ENCODE assay signal across 8 cellular contexts in genomic region chr6:157323924-157324276, GRCh38. TPM values are rescaled to one million over a fixed set of nuclear protein-coding genes. Genes with fewer than 3 reads are reported as not detected.
DNase-seq lines count a peak whose midpoint lies in the region; ATAC-seq and TF ChIP-seq lines count a peak whose summit lies in the region.

No MANE protein-coding gene starts in this region.

- H3K27me3 ChIP-seq in RWPE2 (ENCODE audit: insufficient read depth, poor library complexity, severe bottlenecking) (no peaks in the 10 kb centered on the region), mammary epithelial cell (ENCODE audit: insufficient read depth, low read length) (no peaks in the 10 kb centered on the region)

- peaks cover 14% of the 10 kb centered on the region for H3K79me2 ChIP-seq in mammary epithelial cell (ENCODE audit: insufficient read depth, low read length)

- WGBS in mammary epithelial cell (ENCODE audit: low coverage, missing lambda C conversion rate), result 0% methylated on average over 2 of the region's 21 CpGs

- peak overlapping the region; percentile 85 for H3K4me3 ChIP-seq in RWPE2 (ENCODE audit: severe bottlenecking)
- H3K4me3 ChIP-seq in mammary epithelial cell (replicated peaks in 1 of 3; ENCODE audit: insufficient read depth in 1 of 3, low read depth in 2 of 3, low read length in 3 of 3), result peak overlapping the region; percentile 60 to 83 (median 81)

- POLR2A ChIA-PET in GM10248 (lab: Yijun Ruan, JAX), result no interaction called here

- H3K27ac ChIP-seq in RWPE2 (ENCODE audit: poor library complexity, severe bottlenecking) (peak overlapping the region; percentile 62), mammary epithelial cell (ENCODE audit: insufficient read depth, low read depth, low read length) (peak overlapping the region; percentile 70)

- ATAC-seq in HG02642 (IDR thresholded peaks at IDR 0.05; ENCODE audit: poor library complexity, unreplicated experiment) (peak; percentile 32), RWPE2 (ENCODE audit: low read depth) (peak; percentile 56)

- peak overlapping the region; percentile 88 for H3K4me2 ChIP-seq in mammary epithelial cell (ENCODE audit: insufficient read depth, low read depth, low read length)

- H3K4me1 ChIP-seq in RWPE2 (ENCODE audit: insufficient read depth, poor library complexity, severe bottlenecking), result peaks cover 16% of the 10 kb centered on the region
- H3K4me1 ChIP-seq in mammary epithelial cell (ENCODE audit: insufficient read depth, low read length), result peaks cover 11% of the 10 kb centered on the region

- dilution Hi-C loops in mammary epithelial cell (cut with HindIII; ENCODE audit: low sequenced_read_pairs), result loop anchor here (10.0 kb wide), 1 partner anchor 51 kb away; no protein-coding TSS in a partner anchor

- peak overlapping the region; percentile 82 for H3K9ac ChIP-seq in mammary epithelial cell (ENCODE audit: insufficient read depth, low read length)

- DNase-seq in GM10248 (ENCODE audit: extremely low spot score) (peak; percentile 41), RWPE2 (ENCODE audit: low spot score) (peak; percentile 78), mammary epithelial cell (peak; percentile 80), iris pigment epithelial cell (ENCODE audit: low read depth) (peak; percentile 90), AML-193 (lab: John Stamatoyannopoulos, UW) (no peak), GDM1 (lab: John Stamatoyannopoulos, UW) (no peak)
- peak; percentile 53 for DNase-seq in stimulated activated CD4-positive, alpha-beta T cell treated with anti-CD3 and anti-CD28 coated beads, Interleukin-15, amount 100 ng/mL, for 24 hours

- no peaks in the 10 kb centered on the region for H4K20me1 ChIP-seq in mammary epithelial cell (ENCODE audit: insufficient read depth, low read length)

- H2AFZ ChIP-seq in mammary epithelial cell (ENCODE audit: low read depth, low read length), result peak overlapping the region; percentile 96

- in situ Hi-C loops in mammary epithelial cell (cut with MboI; ENCODE audit: low sequenced_read_pairs in 2 of 2), result loop anchor here (10.0 to 25.0 kb wide), 2 partner anchors 281 to 563 kb away; no protein-coding TSS in a partner anchor

- H3K36me3 ChIP-seq in RWPE2 (ENCODE audit: low read depth), result peaks cover 15% of the 10 kb centered on the region
- peaks cover 3% of the 10 kb centered on the region for H3K36me3 ChIP-seq in mammary epithelial cell (ENCODE audit: insufficient read depth, low read length)

- TF ChIP-seq CTCF in GM10248 (IDR thresholded peaks at IDR 0.05; ENCODE audit: control extremely low read depth, extremely low read depth, low read depth, missing control alignments), result peak; percentile 22
- TF ChIP-seq CTCF in RWPE2 (IDR thresholded peaks at IDR 0.05; ENCODE audit: poor library complexity, severe bottlenecking), result peak; percentile 20
- TF ChIP-seq CTCF in mammary epithelial cell (conservative IDR thresholded peaks at IDR 0.05 in 1 of 2, IDR thresholded peaks at IDR 0.05 in 1 of 2; ENCODE audit: extremely low read depth in 1 of 2, insufficient read depth in 1 of 2, low read depth in 1 of 2, low read length in 2 of 2), result peak in 1 of 2 donors; percentile 14

- CTCF ChIA-PET in GM10248 (lab: Yijun Ruan, JAX) (interaction anchor here (0.9 to 5.0 kb wide), 9 partner anchors 9 to 344 kb away, joined by 3 to 32 read pairs (median 4); no protein-coding TSS in a partner anchor), mammary epithelial cell (lab: Charles Lee; ENCODE audit: low non-redundant PET) (interaction anchor here (1.5 kb wide), 1 partner anchor 9 kb away, joined by 7 read pairs; no protein-coding TSS in a partner anchor)

- H3K9me3 ChIP-seq in RWPE2 (ENCODE audit: severe bottlenecking) (no peaks in the 10 kb centered on the region), mammary epithelial cell (replicated peaks; ENCODE audit: insufficient read depth, low read length) (no peaks in the 10 kb centered on the region)

- intact Hi-C loops in mammary epithelial cell (cut with micrococcal nuclease), result loop anchor here (1.0 to 5.0 kb wide), 2 partner anchors 56 to 288 kb away; no protein-coding TSS in a partner anchor

- BruUV-seq in mammary epithelial cell (replicated peaks; lab: Mats Ljungman, UMichigan), result no TSS peak

RNA-seq across cellular contexts. Expression of gene TMEM242, which starts 0.6 kb away (rescaled TPM):
- 10 to 100 TPM in 1 of 2 donors, 1 to 10 TPM in 1; 6.0 to 13.8 TPM for total RNA-seq in mammary epithelial cell
- 4.7 TPM for polyA plus RNA-seq in mammary epithelial cell
- 3.6 TPM for polyA minus RNA-seq in mammary epithelial cell

RNA-seq across cellular contexts. Expression of gene ZDHHC14, which starts 57.1 kb away (rescaled TPM):
- total RNA-seq in mammary epithelial cell, result 1 to 10 TPM; 4.0 to 5.7 TPM
- polyA plus RNA-seq in mammary epithelial cell, result 2.7 TPM
- polyA minus RNA-seq in mammary epithelial cell, result not detected

Comparison
In these comparisons a context has a peak if more than half of its experiments do, and no peak if none do; other contexts are left out.
1. DNase-seq: peak in GM10248 (single experiment), RWPE2 (single experiment), mammary epithelial cell (single experiment), iris pigment epithelial cell (single experiment) and stimulated activated CD4-positive, alpha-beta T cell treated with anti-CD3 and anti-CD28 coated beads, Interleukin-15, amount 100 ng/mL, for 24 hours (single experiment); none in AML-193 (0 of 2) and GDM1 (single experiment).